24 cellular contexts compared by ENCODE assay signal in the genomic region with DNA sequence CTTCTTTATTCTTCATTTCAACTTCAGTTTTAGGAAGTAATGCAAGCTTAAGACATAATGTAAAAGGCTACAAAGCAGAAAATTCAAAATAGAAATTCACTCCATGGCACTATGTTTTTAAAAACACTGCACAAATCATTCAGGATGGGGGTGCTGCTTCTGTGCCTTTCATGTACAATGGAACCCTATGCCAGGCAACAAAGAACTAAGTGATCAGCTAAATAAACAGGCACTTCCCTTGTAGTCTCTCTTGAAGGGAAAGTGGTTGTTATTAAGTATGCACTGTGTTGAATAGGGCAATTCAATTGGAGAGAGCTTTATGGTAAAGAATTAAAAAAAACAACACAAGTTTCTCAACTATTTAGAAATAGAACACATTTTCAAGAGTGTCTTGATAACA. TPM values are rescaled to one million over a fixed set of nuclear protein-coding genes. Genes with fewer than 3 reads are reported as not detected.
DNase-seq lines count a peak whose midpoint lies in the region; ATAC-seq lines count a peak whose summit lies in the region.
"Had no signal": no experiment of that assay in that cellular context is flagged by ENCODE, and none has a peak within 500 bp of the region (broad histone marks: within the 10 kb centered on the region; RNA-seq: fewer than 3 reads in every experiment).

No MANE protein-coding gene starts in this region.

- DNase-seq in DMS153 treated with DMSO at 0.1 percent for 48 hours (lab: John Stamatoyannopoulos, UW; ENCODE audit: unreplicated experiment) = peak; percentile 25
- DNase-seq in NCI-H2029 (lab: John Stamatoyannopoulos, UW) = peak; percentile 10
- peak; percentile 88 for DNase-seq in SK-MEL-5 (ENCODE audit: low read depth, low spot score)
- DNase-seq in pons (ENCODE audit: low spot score) = peak; percentile 93
- no peak for DNase-seq in activated naive CD4-positive, alpha-beta T cell (lab: John Stamatoyannopoulos, UW)
- DNase-seq in iPS-NIHi7 (ENCODE audit: extremely low spot score) = no peak
- DNase-seq: activated CD4-positive, alpha-beta T cell treated with anti-CD3 and anti-CD28 coated beads, Interleukin-2, amount 50 U/mL, for 4 hours; activated CD8-positive, alpha-beta memory T cell treated with anti-CD3 and anti-CD28 coated beads, Interleukin-2, amount 50 U/mL, for 48 hours; activated effector memory CD4-positive, alpha-beta T cell treated with Interleukin-2 at 50 U/mL for 16 hours; AML-193; Caco-2; HCEC 1CT; immature natural killer cell; left ventricle myocardium superior; NCI-H1417 treated with DMSO at 0.1 percent for 48 hours; NCI-H524; psoas muscle; stimulated activated CD4-positive, alpha-beta T cell treated with anti-CD3 and anti-CD28 coated beads, Interleukin-2, amount 100 ng/mL, for 24 hours; stimulated activated naive CD4-positive, alpha-beta T cell treated with Interleukin-2 at 50 U/mL for 16 hours; T-helper 1 cell; transverse colon had no signal

- ATAC-seq in GM21367 (IDR thresholded peaks at IDR 0.05; ENCODE audit: unreplicated experiment) = no peak
- ATAC-seq: left ventricle myocardium superior, Right ventricle myocardium inferior had no signal

- in situ Hi-C loops in SK-MEL-5 (cut with HindIII; ENCODE audit: low pct_unique_long_range_greater_than_20kb, low sequenced_read_pairs) = loop anchor here (10.0 kb wide), 1 partner anchor 395 kb away; no protein-coding TSS in a partner anchor

RNA-seq across cellular contexts. Expression of a gene that starts 10.9 kb away (rescaled TPM):
- total RNA-seq in SK-MEL-5 (2014; rRNA removed; shearing (Covaris generic)) = 0.32 and 0.75 TPM in 2 replicates
- 0.74 and 1.4 TPM in 2 replicates for polyA plus RNA-seq in SK-MEL-5 (2015; cell fraction: cytosol; rRNA removed)
- polyA plus RNA-seq in SK-MEL-5 (2015; cell fraction: nucleus; rRNA removed) = 0.11 and 0.14 TPM in 2 replicates
- total RNA-seq: Caco-2, mononuclear cell had no signal
- polyA plus RNA-seq: immature natural killer cell had no signal

Comparison
In these comparisons a context has a peak if more than half of its experiments do, and no peak if none do; other contexts are left out.
1. DNase-seq: peak in DMS153 treated with DMSO at 0.1 percent for 48 hours (single experiment), NCI-H2029 (single experiment), SK-MEL-5 (single experiment) and pons (single experiment); none in activated naive CD4-positive, alpha-beta T cell (0 of 4) and iPS-NIHi7 (single experiment).